In genomic region chr5:126677101-126677500, GRCh38 we compare ENCODE assay signal across 24 cellular contexts.
"Had no signal": no experiment of that assay in that cellular context is flagged by ENCODE, and none has a peak within 500 bp of the region (broad histone marks: within the 10 kb centered on the region; RNA-seq: fewer than 3 reads in every experiment).

No MANE protein-coding gene starts in this region.

- H3K9me3 ChIP-seq: Peyer's patch had no signal

- H3K27me3 ChIP-seq: Peyer's patch had no signal

- H3K27ac ChIP-seq: Peyer's patch, WERI-Rb-1 had no signal

- H3K4me3 ChIP-seq: Peyer's patch had no signal

- H3K4me3 Mint-ChIP-seq: activated CD8-positive, alpha-beta memory T cell treated with anti-CD3 and anti-CD28 coated beads, Interleukin-2, amount 10 ng/mL, durations not matched to agents 7 days and 5 days; activated naive CD8-positive, alpha-beta T cell; activated T-cell treated with anti-CD3 and anti-CD28 coated beads, Interleukin-2, amount 50 U/mL, for 24 hours; activated T-helper 1 cell treated with anti-CD3 and anti-CD28 coated beads, Interleukin-12 subunit alpha, Interleukin-12 subunit beta, Interleukin-2, Interleukin-4 antibody, amounts not matched to agents 30 ng/mL and 10 ng/mL and 1 ng/mL, durations not matched to agents 14 hours and 24 hours and 36 hours; brain; central memory CD8-positive, alpha-beta T cell; T-helper 1 cell treated with Interleukin-12 subunit alpha and Interleukin-12 subunit beta and Interleukin-4 antibody, amounts not matched to agents 30 μg/mL and 1 μg/mL, for 36 hours had no signal

- H3K27ac Mint-ChIP-seq: activated naive CD8-positive, alpha-beta T cell; activated T-cell treated with anti-CD3 and anti-CD28 coated beads, Interleukin-2, amount 50 U/mL, for 24 hours; activated T-helper 1 cell treated with anti-CD3 and anti-CD28 coated beads, Interleukin-12 subunit alpha, Interleukin-12 subunit beta, Interleukin-2, Interleukin-4 antibody, amounts not matched to agents 30 ng/mL and 10 ng/mL and 1 ng/mL, durations not matched to agents 14 hours and 24 hours and 36 hours had no signal

- H3K27me3 Mint-ChIP-seq: activated CD8-positive, alpha-beta memory T cell treated with anti-CD3 and anti-CD28 coated beads, Interleukin-2, amount 10 ng/mL, durations not matched to agents 7 days and 5 days; activated naive CD8-positive, alpha-beta T cell; activated T-cell treated with anti-CD3 and anti-CD28 coated beads, Interleukin-2, amount 50 U/mL, for 24 hours; central memory CD8-positive, alpha-beta T cell had no signal

- DNase-seq: activated CD4-positive, alpha-beta T cell treated with anti-CD3 and anti-CD28 coated beads for 48 hours; activated CD4-positive, alpha-beta T cell treated with anti-CD3 and anti-CD28 coated beads, Interleukin-2, amount 50 U/mL, for 4 hours; activated CD8-positive, alpha-beta memory T cell treated with anti-CD3 and anti-CD28 coated beads, Interleukin-2, amount 10 ng/mL, durations not matched to agents 7 days and 5 days; activated effector memory CD4-positive, alpha-beta T cell treated with Interleukin-2 at 50 U/mL for 16 hours; activated naive CD4-positive, alpha-beta T cell treated with Interleukin-2 at 50 U/mL for 16 hours; activated T-cell treated with anti-CD3 and anti-CD28 coated beads, Interleukin-2, amount 50 U/mL, for 24 hours; Karpas-422; NCI-H1105; NCI-H1436; NCI-H1694 treated with DMSO at 0.1 percent for 48 hours; NCI-H2029 treated with DMSO at 0.1 percent for 48 hours; NCI-H345; NCI-H510A; NCI-H526 treated with DMSO at 0.1 percent for 48 hours; NK-92 treated with Interleukin-12 subunit alpha and Interleukin-12 subunit beta, amount 100 ng/mL, for 24 hours; Peyer's patch; SHP77; WERI-Rb-1 had no signal

- H3K36me3 Mint-ChIP-seq: activated CD8-positive, alpha-beta memory T cell treated with anti-CD3 and anti-CD28 coated beads, Interleukin-2, amount 10 ng/mL, durations not matched to agents 7 days and 5 days; activated naive CD8-positive, alpha-beta T cell; brain had no signal

- H3K4me1 ChIP-seq: Peyer's patch had no signal

- ATAC-seq: activated CD4-positive, CD25-positive, alpha-beta regulatory T cell treated with anti-CD3 and anti-CD28 coated beads, Interleukin-2, amount 50 U/mL, for 24 hours; activated CD8-positive, alpha-beta memory T cell treated with anti-CD3 and anti-CD28 coated beads, Interleukin-2, amount 10 ng/mL, durations not matched to agents 7 days and 5 days had no signal

- H3K36me3 ChIP-seq: Peyer's patch, WERI-Rb-1 had no signal

- H3K9me3 Mint-ChIP-seq: activated T-cell treated with anti-CD3 and anti-CD28 coated beads, Interleukin-2, amount 50 U/mL, for 24 hours; activated T-helper 1 cell treated with anti-CD3 and anti-CD28 coated beads, Interleukin-12 subunit alpha, Interleukin-12 subunit beta, Interleukin-2, Interleukin-4 antibody, amounts not matched to agents 30 ng/mL and 10 ng/mL and 1 ng/mL, durations not matched to agents 14 hours and 24 hours and 36 hours; brain; central memory CD8-positive, alpha-beta T cell had no signal
